Comparison of ENCODE assay signal across 21 cellular contexts in the genomic region with DNA sequence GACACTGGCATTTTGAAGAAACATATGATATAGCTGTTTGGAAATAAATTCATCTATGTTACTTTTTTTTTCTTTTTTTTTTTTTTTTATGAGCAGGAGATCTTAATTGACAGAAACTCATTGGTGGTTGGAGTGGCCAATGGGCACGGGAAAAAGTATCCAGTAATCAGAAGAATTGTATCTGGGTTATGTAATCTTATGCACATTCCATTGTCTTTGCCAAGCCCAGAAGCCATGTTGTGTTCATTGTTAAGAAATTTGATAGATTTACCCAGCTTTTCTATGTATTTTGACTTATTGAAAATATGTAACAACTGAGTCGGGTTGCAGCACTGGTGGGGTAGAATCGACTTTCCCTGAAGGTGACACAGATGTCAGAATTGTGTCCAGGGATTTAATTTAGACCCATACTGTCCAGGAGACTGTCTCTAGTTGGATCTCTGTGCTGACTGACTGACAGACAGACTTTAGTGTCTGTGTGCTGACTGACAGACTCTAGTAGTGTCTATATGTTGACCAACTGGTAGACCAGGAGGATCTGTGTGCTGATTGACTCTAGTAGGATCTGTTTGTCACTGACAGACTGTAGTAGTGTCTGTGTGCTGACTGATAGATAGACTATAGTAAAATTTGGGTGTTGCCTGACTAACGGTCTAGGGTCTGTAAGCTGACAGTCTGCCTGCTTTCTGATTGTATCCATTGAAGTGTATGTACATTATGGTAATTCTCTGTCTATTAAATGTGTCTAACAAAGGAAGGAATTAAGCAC. TPM values are rescaled to one million over a fixed set of nuclear protein-coding genes. Genes with fewer than 3 reads are reported as not detected.
"Had no signal": no experiment of that assay in that cellular context is flagged by ENCODE, and none has a peak within 500 bp of the region (broad histone marks: within the 10 kb centered on the region; RNA-seq: fewer than 3 reads in every experiment).

No MANE protein-coding gene starts in this region.

- H3K4me3 Mint-ChIP-seq: activated naive CD4-positive, alpha-beta T cell treated with anti-CD3 and anti-CD28 coated beads for 36 hours; mesothelial cell of epicardium; stimulated activated effector memory CD8-positive, alpha-beta T cell treated with anti-CD3 and anti-CD28 coated beads, Interleukin-12 subunit alpha, Interleukin-12 subunit beta, amount 100 ng/mL, for 72 hours had no signal

- H3K4me1 ChIP-seq: prostate gland, SJSA1 had no signal

- H3K36me3 ChIP-seq: SJSA1, thoracic aorta had no signal

- H3K27ac Mint-ChIP-seq: activated naive CD4-positive, alpha-beta T cell treated with anti-CD3 and anti-CD28 coated beads for 36 hours; activated T-helper 2 cell treated with anti-CD3 and anti-CD28 coated beads, Interferon-gamma antibody, Interleukin-2, Interleukin-4, amounts not matched to agents 10 μg/mL and 5 μg/mL and 100 μg/mL, durations not matched to agents 14 hours and 24 hours and 36 hours; mesothelial cell of epicardium; stimulated activated effector memory CD8-positive, alpha-beta T cell treated with anti-CD3 and anti-CD28 coated beads, Interleukin-12 subunit alpha, Interleukin-12 subunit beta, amount 100 ng/mL, for 72 hours had no signal

- H3K4me3 ChIP-seq: coronary artery, lung, prostate gland, SJSA1, thoracic aorta had no signal

- H3K36me3 Mint-ChIP-seq: mesothelial cell of epicardium; stimulated activated effector memory CD8-positive, alpha-beta T cell treated with anti-CD3 and anti-CD28 coated beads, Interleukin-12 subunit alpha, Interleukin-12 subunit beta, amount 100 ng/mL, for 72 hours had no signal

- H3K27me3 ChIP-seq: SJSA1 had no signal

- H3K9me3 ChIP-seq: prostate gland, SJSA1, thoracic aorta had no signal

- DNase-seq: activated CD4-positive, alpha-beta T cell treated with anti-CD3 and anti-CD28 coated beads for 1 hour; activated CD4-positive, alpha-beta T cell treated with anti-CD3 and anti-CD28 coated beads, Interleukin-2, amount 50 U/mL, for 4 hours; activated naive CD4-positive, alpha-beta T cell treated with anti-CD3 and anti-CD28 coated beads for 36 hours; activated T-cell treated with anti-CD3 and anti-CD28 coated beads, Interleukin-2, amount 50 U/mL, for 1 hour; central memory CD4-positive, alpha-beta T cell; hippocampal formation; T-helper 9 cell had no signal

- ATAC-seq: stimulated activated effector memory CD8-positive, alpha-beta T cell treated with anti-CD3 and anti-CD28 coated beads, Interleukin-12 subunit alpha, Interleukin-12 subunit beta, amount 100 ng/mL, for 72 hours had no signal

- H3K27ac ChIP-seq: prostate gland, SJSA1, thoracic aorta had no signal

- H3K4me1 Mint-ChIP-seq: stimulated activated effector memory CD8-positive, alpha-beta T cell treated with anti-CD3 and anti-CD28 coated beads, Interleukin-12 subunit alpha, Interleukin-12 subunit beta, amount 100 ng/mL, for 72 hours had no signal

- H3K9me3 Mint-ChIP-seq: activated naive CD4-positive, alpha-beta T cell treated with anti-CD3 and anti-CD28 coated beads for 36 hours; activated T-helper 2 cell treated with anti-CD3 and anti-CD28 coated beads, Interferon-gamma antibody, Interleukin-2, Interleukin-4, amounts not matched to agents 10 μg/mL and 5 μg/mL and 100 μg/mL, durations not matched to agents 14 hours and 24 hours and 36 hours; mesothelial cell of epicardium; stimulated activated effector memory CD8-positive, alpha-beta T cell treated with anti-CD3 and anti-CD28 coated beads, Interleukin-12 subunit alpha, Interleukin-12 subunit beta, amount 100 ng/mL, for 72 hours had no signal

RNA-seq across cellular contexts. Expression of a gene that starts 12.3 kb away (rescaled TPM):
- total RNA-seq: endothelial cell of umbilical vein, fibroblast of lung, glomerular endothelial cell, kidney epithelial cell, mesothelial cell of epicardium, myocyte had no signal

RNA-seq across cellular contexts. Expression of a gene that starts 27.7 kb away (rescaled TPM):
- total RNA-seq: activated naive CD4-positive, alpha-beta T cell treated with anti-CD3 and anti-CD28 coated beads for 36 hours; activated T-helper 2 cell treated with anti-CD3 and anti-CD28 coated beads, Interferon-gamma antibody, Interleukin-2, Interleukin-4, amounts not matched to agents 10 μg/mL and 5 μg/mL and 100 μg/mL, durations not matched to agents 14 hours and 24 hours and 36 hours; astrocyte; endothelial cell of umbilical vein; fibroblast of lung; glomerular endothelial cell; kidney epithelial cell; myocyte; prostate gland; SJSA1 had no signal

RNA-seq across cellular contexts. Expression of a gene that starts 43.8 kb away (rescaled TPM):
- total RNA-seq: activated naive CD4-positive, alpha-beta T cell treated with anti-CD3 and anti-CD28 coated beads for 36 hours; activated T-helper 2 cell treated with anti-CD3 and anti-CD28 coated beads, Interferon-gamma antibody, Interleukin-2, Interleukin-4, amounts not matched to agents 10 μg/mL and 5 μg/mL and 100 μg/mL, durations not matched to agents 14 hours and 24 hours and 36 hours; fibroblast of lung; glomerular endothelial cell had no signal
